1 cellular context compared by ENCODE assay signal in the genomic region with DNA sequence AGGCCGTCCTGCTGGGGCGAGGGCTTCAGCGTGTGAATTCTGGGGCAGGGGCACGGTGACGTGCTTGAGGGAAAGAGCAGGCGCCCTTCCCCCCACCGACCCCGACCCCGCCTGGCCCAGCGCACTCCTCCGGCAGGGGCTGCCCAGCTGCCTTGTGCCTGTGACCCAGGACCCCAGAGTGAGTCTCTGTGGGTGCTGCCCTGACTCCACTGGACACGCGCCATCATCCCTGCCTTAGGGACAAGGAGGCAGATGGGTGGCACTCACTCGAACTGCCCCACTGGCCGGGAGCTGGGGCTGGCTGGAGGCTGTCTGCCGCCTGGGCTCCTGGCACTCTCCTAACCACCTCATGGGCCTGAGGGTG.
TF ChIP-seq lines count a peak whose summit lies in the region.

No MANE protein-coding gene starts in this region.

TF ChIP-seq in GM23338, 12 proteins besides CTCF, POLR2A, EP300 and RAD21 (continued from another document):
- no peak for TF ChIP-seq ZNF462 (CRISPR knock-in tag; IDR thresholded peaks at IDR 0.05)
